Comparison of ENCODE assay signal across 8 cellular contexts in genomic region chr7:87344446-87344845, GRCh38. TPM values are rescaled to one million over a fixed set of nuclear protein-coding genes. Genes with fewer than 3 reads are reported as not detected.
A peak's percentile ranks its signal among the peaks of the same experiment; 100 is the strongest.
DNase-seq lines count a peak whose midpoint lies in the region; ATAC-seq and TF ChIP-seq lines count a peak whose summit lies in the region.

No MANE protein-coding gene starts in this region.

- peak overlapping the region; percentile 86 for H3K9ac ChIP-seq in Karpas-422 (ENCODE audit: low read length)

- peak overlapping the region; percentile 78 for H3K27ac ChIP-seq in Karpas-422 (ENCODE audit: low read length)
- H3K27ac ChIP-seq in caudate nucleus (ENCODE audit: low read depth, low read length): peak overlapping the region; percentile 93
- peak overlapping the region; percentile 87 for H3K27ac ChIP-seq in naive thymus-derived CD4-positive, alpha-beta T cell (ENCODE audit: low read depth, low read length)

- peaks cover 5 to 32% (median 26%) of the 10 kb centered on the region in 5 donors for H3K36me3 Mint-ChIP-seq in naive thymus-derived CD4-positive, alpha-beta T cell

- no peaks in the 10 kb centered on the region for H3K9me2 ChIP-seq in Karpas-422 (replicated peaks; ENCODE audit: insufficient read depth, low read length)

- peak overlapping the region; percentile 88 to 98 (median 96) for H3K27ac Mint-ChIP-seq in naive thymus-derived CD4-positive, alpha-beta T cell

- H3K4me3 ChIP-seq in AG10803 (ENCODE audit: low read length) (peak overlapping the region; percentile 79), Karpas-422 (ENCODE audit: low read length) (peak overlapping the region; percentile 87)
- H3K4me3 ChIP-seq in naive thymus-derived CD4-positive, alpha-beta T cell (ENCODE audit: low read length): peak overlapping the region; percentile 86

- H3K4me1 ChIP-seq in Karpas-422 (ENCODE audit: low read length): peaks cover 41% of the 10 kb centered on the region
- H3K4me1 ChIP-seq in naive thymus-derived CD4-positive, alpha-beta T cell (ENCODE audit: control insufficient read depth in 2 of 2, insufficient read depth in 2 of 2, low read length in 2 of 2): peaks cover 10% of the 10 kb centered on the region in 2 donors

- H3K9me3 ChIP-seq in Karpas-422 (ENCODE audit: low read length): no peaks in the 10 kb centered on the region
- no peaks in the 10 kb centered on the region for H3K9me3 ChIP-seq in naive thymus-derived CD4-positive, alpha-beta T cell (ENCODE audit: control insufficient read depth in 2 of 3, low read length in 3 of 3)

- peak overlapping the region; percentile 81 to 100 (median 92) for H3K4me3 Mint-ChIP-seq in naive thymus-derived CD4-positive, alpha-beta T cell

- POLR2A ChIA-PET in naive thymus-derived CD4-positive, alpha-beta T cell (lab: Charles Lee): interaction anchor here (0.9 to 1.9 kb wide), 3 partner anchors 26 to 124 kb away, joined by 3 to 5 read pairs (median 3); no protein-coding TSS in a partner anchor

- intact Hi-C loops in naive thymus-derived CD4-positive, alpha-beta T cell (cut with micrococcal nuclease): loop anchor here (2.0 kb wide), 5 partner anchors 24 to 590 kb away; partner anchors contain the start of genes ABCB1 (in 1 of the 2) and ADAM22 (in 1 of the 2)

- H3K4me1 Mint-ChIP-seq in naive thymus-derived CD4-positive, alpha-beta T cell: peaks cover 12 to 56% (median 46%) of the 10 kb centered on the region in 7 donors

- 0 out of 2 replicates have a peak overlapping the region, but pooled peaks have one; percentile 36 for H2AFZ ChIP-seq in Karpas-422 (ENCODE audit: low read length)

- H3K36me3 ChIP-seq in Karpas-422 (ENCODE audit: insufficient read depth, low read length): peaks cover 23% of the 10 kb centered on the region
- H3K36me3 ChIP-seq in naive thymus-derived CD4-positive, alpha-beta T cell (ENCODE audit: control insufficient read depth in 2 of 3, insufficient read depth in 3 of 3, low read length in 3 of 3): peaks cover 0 to 17% (median 3%) of the 10 kb centered on the region in 3 experiments

- DNase-seq in AG10803 (ENCODE audit: low read depth) (no peak), Karpas-422 (peak; percentile 63), caudate nucleus (lab: John Stamatoyannopoulos, UW) (no peak), GM10266 (ENCODE audit: extremely low spot score) (no peak), islet precursor cell (no peak)
- DNase-seq in naive thymus-derived CD4-positive, alpha-beta T cell: peak in 1 of 9 donors; percentile 5

- H3K79me2 ChIP-seq in Karpas-422 (ENCODE audit: low read length): peaks cover 55% of the 10 kb centered on the region

- TF ChIP-seq CTCF in AG10803 (conservative IDR thresholded peaks at IDR 0.05; ENCODE audit: low read length): no peak
- TF ChIP-seq CTCF in GM10266 (IDR thresholded peaks at IDR 0.05; ENCODE audit: control insufficient read depth, insufficient read depth, low read depth, missing control alignments): no peak

- H4K20me1 ChIP-seq in Karpas-422 (ENCODE audit: insufficient read depth, low read depth, low read length): no peaks in the 10 kb centered on the region

- H3K27me3 ChIP-seq in Karpas-422 (ENCODE audit: low read length): no peaks in the 10 kb centered on the region
- H3K27me3 ChIP-seq in naive thymus-derived CD4-positive, alpha-beta T cell (ENCODE audit: control insufficient read depth in 2 of 2, insufficient read depth in 2 of 2, low read length in 2 of 2): no peaks in the 10 kb centered on the region

- no peaks in the 10 kb centered on the region for H3K27me3 Mint-ChIP-seq in naive thymus-derived CD4-positive, alpha-beta T cell

- CTCF ChIA-PET in naive thymus-derived CD4-positive, alpha-beta T cell (lab: Charles Lee): interaction anchor here (0.7 kb wide), 1 partner anchor 34 kb away, joined by 3 read pairs; no protein-coding TSS in a partner anchor

- H3K9me3 Mint-ChIP-seq in naive thymus-derived CD4-positive, alpha-beta T cell: no peaks in the 10 kb centered on the region

- no peak for ATAC-seq in naive thymus-derived CD4-positive, alpha-beta T cell
- ATAC-seq in GM21381 (IDR thresholded peaks at IDR 0.05; ENCODE audit: unreplicated experiment) (no peak), GM18907 (IDR thresholded peaks at IDR 0.05; ENCODE audit: unreplicated experiment) (no peak)

- H3K4me2 ChIP-seq in Karpas-422 (ENCODE audit: low read depth, low read length, poor library complexity, severe bottlenecking): peak overlapping the region; percentile 96

RNA-seq across cellular contexts. Expression of gene CROT, which starts 1.0 kb away (rescaled TPM):
- total RNA-seq in Karpas-422 (2014; rRNA removed; shearing (Covaris generic); ENCODE audit: low replicate concordance): 11.8 and 15.3 TPM in 2 replicates
- total RNA-seq in naive thymus-derived CD4-positive, alpha-beta T cell: 10 to 100 TPM in 3 of 5 experiments, 1 to 10 TPM in 2; 7.7 to 15.2 (median 11.3) TPM
- 1 to 10 TPM; 5.6 to 5.7 TPM for polyA plus RNA-seq in naive thymus-derived CD4-positive, alpha-beta T cell
